8 cellular contexts compared by ENCODE assay signal in genomic region chr12:93442411-93443340, GRCh38. TPM values are rescaled to one million over a fixed set of nuclear protein-coding genes. Genes with fewer than 3 reads are reported as not detected.
DNase-seq lines count a peak whose midpoint lies in the region; FAIRE-seq and TF ChIP-seq lines count a peak whose summit lies in the region.

No MANE protein-coding gene starts in this region.

- in situ Hi-C loops in GM13976 (cut with MboI; ENCODE audit: low sequenced_read_pairs, unreplicated experiment): no loop called here

- no peak for TF ChIP-seq RAD21 in H1 (IDR thresholded peaks at IDR 0.05 in 1 of 2, conservative IDR thresholded peaks at IDR 0.05 in 1 of 2; ENCODE audit: low read depth in 2 of 2, low read length in 2 of 2)

- peaks cover 58% of the 10 kb centered on the region for H3K79me2 ChIP-seq in DOHH2 (ENCODE audit: control insufficient read depth, low read length)
- H3K79me2 ChIP-seq in OCI-LY7 (ENCODE audit: insufficient read depth, low read depth, low read length): peaks cover 54% of the 10 kb centered on the region
- peaks cover 30 to 49% of the 10 kb centered on the region in 2 experiments for H3K79me2 ChIP-seq in H1 (ENCODE audit: control insufficient read depth in 1 of 2, insufficient read depth in 2 of 2, low read length in 2 of 2)

- no peaks in the 10 kb centered on the region for H3K79me1 ChIP-seq in H1 (ENCODE audit: low read depth, low read length)

- TSS peak; percentile 92 for BruUV-seq in OCI-LY7 (replicated peaks; lab: Mats Ljungman, UMichigan)

- peak overlapping the region; percentile 95 for H4K8ac ChIP-seq in H1 (ENCODE audit: extremely low read depth, insufficient read depth, low read length)

- H3K23me2 ChIP-seq in H1 (ENCODE audit: low read depth, low read length): peaks cover 11% of the 10 kb centered on the region; the same call in 1 of the 2 replicates

- H2BK12ac ChIP-seq in H1 (ENCODE audit: low read depth, low read length): peak overlapping the region; percentile 95; the same call in 1 of the 2 replicates

- peak overlapping the region; percentile 85 for H3K18ac ChIP-seq in H1 (ENCODE audit: extremely low read depth, low read length)

- H2BK20ac ChIP-seq in H1 (ENCODE audit: low read length): no peak overlapping the region

- intact Hi-C loops in OCI-LY7 (cut with micrococcal nuclease; ENCODE audit: unreplicated experiment): loop anchor here (1.0 to 10.0 kb wide), 4 partner anchors 25 to 975 kb away; partner anchors contain the start of genes CRADD, EEA1 and MRPL42

- TF ChIP-seq EP300 in H1 (IDR thresholded peaks at IDR 0.05; ENCODE audit: borderline replicate concordance in 1 of 2, low read depth in 2 of 2, low read length in 2 of 2): no peak

- peaks cover 43% of the 10 kb centered on the region for H3K4me1 ChIP-seq in DOHH2 (ENCODE audit: control insufficient read depth, low read length)
- H3K4me1 ChIP-seq in OCI-LY7 (ENCODE audit: insufficient read depth, low read length, poor library complexity, severe bottlenecking): peaks cover 37% of the 10 kb centered on the region
- H3K4me1 ChIP-seq in H1 (replicated peaks in 1 of 4; ENCODE audit: control insufficient read depth in 3 of 4, insufficient read depth in 4 of 4, low read length in 3 of 4): peaks cover 0 to 15% (median 4%) of the 10 kb centered on the region in 4 experiments; a peak in 6 of 7 replicates

- FAIRE-seq in H1 (lab: Jason Lieb, UNC): no peak

- no peak for TF ChIP-seq CTCF in DOHH2 (IDR thresholded peaks at IDR 0.05; ENCODE audit: low read depth, low read length, poor library complexity, severe bottlenecking)
- TF ChIP-seq CTCF in OCI-LY7 (conservative IDR thresholded peaks at IDR 0.05; ENCODE audit: low read length): no peak
- TF ChIP-seq CTCF in H1 (IDR thresholded peaks at IDR 0.05; ENCODE audit: control extremely low read depth in 1 of 3, insufficient read depth in 1 of 3, low read depth in 1 of 3, low read length in 3 of 3): no peak
- no peak for TF ChIP-seq CTCF in nephron (IDR thresholded peaks at IDR 0.05; ENCODE audit: unreplicated experiment in 3 of 3)
- no peak for TF ChIP-seq CTCF in GM13976 (IDR thresholded peaks at IDR 0.05; ENCODE audit: borderline replicate concordance, control extremely low read depth, extremely low read depth, insufficient read depth, missing control alignments)

- H3K36me3 ChIP-seq in DOHH2 (ENCODE audit: control insufficient read depth, low read length) (peaks cover 18% of the 10 kb centered on the region), OCI-LY7 (ENCODE audit: insufficient read depth, low read length) (peaks cover 3% of the 10 kb centered on the region; the same call in 1 of the 2 replicates), H1 (ENCODE audit: control insufficient read depth in 2 of 4, insufficient read depth in 4 of 4, low read length in 3 of 4) (no peaks in the 10 kb centered on the region)

- no peaks in the 10 kb centered on the region for H3K9me2 ChIP-seq in DOHH2 (replicated peaks; ENCODE audit: control insufficient read depth, low read length)
- H3K9me2 ChIP-seq in OCI-LY7 (ENCODE audit: insufficient read depth, low read length): no peaks in the 10 kb centered on the region

- peak overlapping the region; percentile 87 to 96 (median 96) for H3K9ac ChIP-seq in H1 (replicated peaks in 1 of 4; ENCODE audit: extremely low read depth in 1 of 4, low read depth in 3 of 4, low read length in 3 of 4)

- H3K4ac ChIP-seq in H1 (replicated peaks; ENCODE audit: insufficient read length, low read depth, low read length): peak overlapping the region; percentile 10

- H3K14ac ChIP-seq in H1 (ENCODE audit: insufficient read length): no peak overlapping the region

- no peak for DNase-seq in OCI-LY7 (ENCODE audit: low spot score)
- DNase-seq in H1 (ENCODE audit: low read depth in 1 of 2, low spot score in 2 of 2): no peak
- no peak for DNase-seq in cortex of kidney (lab: John Stamatoyannopoulos, UW)
- no peak for DNase-seq in GM19240 (ENCODE audit: insufficient read length, low spot score)
- DNase-seq in activated CD8-positive, alpha-beta memory T cell treated with anti-CD3 and anti-CD28 coated beads, Interleukin-2, amount 50 U/mL, for 4 hours: no peak
- no peak for DNase-seq in GM13976 (ENCODE audit: low spot score)

- peak overlapping the region; percentile 77 for H3K27ac ChIP-seq in DOHH2 (ENCODE audit: low read depth, low read length)
- H3K27ac ChIP-seq in OCI-LY7 (ENCODE audit: low read depth, low read length, poor library complexity, severe bottlenecking): peak overlapping the region; percentile 77
- H3K27ac ChIP-seq in H1 (ENCODE audit: low read depth, low read length): peak overlapping the region; percentile 95

- no peak overlapping the region for H2BK15ac ChIP-seq in H1 (ENCODE audit: low read length)

- peak overlapping the region; percentile 96 for H2BK5ac ChIP-seq in H1 (ENCODE audit: low read depth, low read length)

- no peak overlapping the region for H2BK120ac ChIP-seq in H1 (replicated peaks; ENCODE audit: low read depth, low read length)

- H3K56ac ChIP-seq in H1 (replicated peaks; ENCODE audit: insufficient read length, low read depth, low read length): peak overlapping the region; percentile 60

- no peak; a peak in 1 of 3 replicates for TF ChIP-seq POLR2A in H1 (IDR thresholded peaks at IDR 0.05; ENCODE audit: control extremely low read depth in 1 of 2, low read depth in 2 of 2, low read length in 2 of 2)

- H3K9me3 ChIP-seq in DOHH2 (ENCODE audit: control insufficient read depth, insufficient read depth, low read length) (no peaks in the 10 kb centered on the region), OCI-LY7 (ENCODE audit: low read length) (no peaks in the 10 kb centered on the region), H1 (ENCODE audit: insufficient read depth in 2 of 2, low read depth in 1 of 2, low read length in 1 of 2) (no peaks in the 10 kb centered on the region)

- H3K4me2 ChIP-seq in DOHH2 (ENCODE audit: low read length) (peak overlapping the region; percentile 95), OCI-LY7 (ENCODE audit: low read length) (peak overlapping the region; percentile 79), H1 (ENCODE audit: insufficient read depth in 1 of 2, low read depth in 2 of 2, low read length in 2 of 2) (peak overlapping the region; percentile 82 to 92)

- H3K27me3 ChIP-seq in DOHH2 (ENCODE audit: control insufficient read depth, low read length) (no peaks in the 10 kb centered on the region; the same call in 1 of the 2 replicates), H1 (replicated peaks in 1 of 4; ENCODE audit: control insufficient read depth in 3 of 4, extremely low read depth in 1 of 4, insufficient read depth in 3 of 4, low read length in 3 of 4) (no peaks in the 10 kb centered on the region)

- H4K20me1 ChIP-seq in DOHH2 (ENCODE audit: control insufficient read depth, insufficient read depth, low read depth, low read length): peaks cover 30% of the 10 kb centered on the region
- H4K20me1 ChIP-seq in OCI-LY7 (ENCODE audit: insufficient read depth, low read length): peaks cover 34% of the 10 kb centered on the region
- H4K20me1 ChIP-seq in H1 (replicated peaks in 1 of 2; ENCODE audit: control insufficient read depth in 1 of 2, insufficient read depth in 2 of 2, low read length in 2 of 2): peaks cover 18 to 21% of the 10 kb centered on the region in 2 experiments

- peak overlapping the region; percentile 97 to 99 (median 98) for H3K4me3 Mint-ChIP-seq in nephron

- H3K36me3 Mint-ChIP-seq in nephron (ENCODE audit: low read depth): no peaks in the 10 kb centered on the region

- peak overlapping the region; percentile 36 for H4K91ac ChIP-seq in H1 (replicated peaks; ENCODE audit: insufficient read length, low read length)

- peaks cover 36% of the 10 kb centered on the region for H3K4me1 Mint-ChIP-seq in nephron

- CTCF ChIA-PET in OCI-LY7 (lab: Charles Lee; ENCODE audit: unreplicated experiment): no interaction called here
- CTCF ChIA-PET in H1 (lab: Charles Lee; ENCODE audit: partially characterized antibody): interaction anchor here (0.6 kb wide), 2 partner anchors 639 to 835 kb away, joined by 3 read pairs; no protein-coding TSS in a partner anchor

- 8% methylated on average over 19 of the region's 19 CpGs; no CpG with 5 or more reads in 1 of the 2 experiments for WGBS in H1 (ENCODE audit: extremely low coverage in 1 of 2, insufficient coverage in 1 of 2, insufficient read length in 1 of 2, insufficient replicate concordance in 2 of 2, low coverage in 1 of 2, low lambda C conversion rate in 2 of 2, missing lambda C conversion rate in 1 of 2), 2 experiments

- POLR2A ChIA-PET in OCI-LY7 (lab: Charles Lee) (interaction anchor here (0.5 to 1.6 kb wide), 10 partner anchors 15 to 942 kb away, joined by 3 to 7 read pairs (median 4); partner anchors contain the start of gene MRPL42), H1 (lab: Charles Lee; ENCODE audit: partially characterized antibody) (interaction anchor here (1.1 to 2.4 kb wide), 12 partner anchors 9 to 174 kb away, joined by 3 to 9 read pairs (median 4); partner anchors contain the start of gene MRPL42)

- peak overlapping the region; percentile 89; the same call in 1 of the 2 replicates for H2AK5ac ChIP-seq in H1 (ENCODE audit: low read depth, low read length)

- H2AFZ ChIP-seq in OCI-LY7 (ENCODE audit: low read length) (peak overlapping the region; percentile 73; the same call in 1 of the 2 replicates), H1 (ENCODE audit: low read length) (peak overlapping the region; percentile 54)

- peak overlapping the region; percentile 96 to 99 (median 99) for H3K27ac Mint-ChIP-seq in nephron

- no peak overlapping the region for H3K23ac ChIP-seq in H1 (ENCODE audit: insufficient read length)

- peaks cover 3% of the 10 kb centered on the region; the same call in 1 of the 2 replicates for H3F3A ChIP-seq in DOHH2 (ENCODE audit: control insufficient read depth, insufficient read depth)

- H4K5ac ChIP-seq in H1 (ENCODE audit: insufficient read length, low read depth, low read length): peak overlapping the region; percentile 24

- H3K9me3 Mint-ChIP-seq in nephron: no peaks in the 10 kb centered on the region

- H3K4me3 ChIP-seq in DOHH2 (ENCODE audit: low read length): peak overlapping the region; percentile 94
- H3K4me3 ChIP-seq in OCI-LY7 (ENCODE audit: low read depth, low read length, poor library complexity, severe bottlenecking): peak overlapping the region; percentile 98
- H3K4me3 ChIP-seq in H1 (ENCODE audit: extremely low read depth in 1 of 4, insufficient read depth in 2 of 4, low read depth in 3 of 4, low read length in 4 of 4): peak overlapping the region; percentile 87 to 96 (median 92)

- no peaks in the 10 kb centered on the region for H3K27me3 Mint-ChIP-seq in nephron (ENCODE audit: low read depth)

RNA-seq across cellular contexts. Expression of gene UBE2N, which starts 0.9 kb away (rescaled TPM):
- total RNA-seq in OCI-LY7 (2014; rRNA removed; shearing (Covaris generic)): 193 and 214 TPM in 2 replicates
- total RNA-seq in OCI-LY7 (2022): 153 and 163 TPM in 2 replicates
- total RNA-seq in H1 (2021; fragmentation: NEBNext Ultra II Directional; extraction: Animal tissue kit (Norgen Biotek cat#: 25700)): 215 and 225 TPM in 2 replicates
- 62.1 and 108 TPM in 2 replicates for polyA plus RNA-seq in H1 (2011; rRNA removed)
- polyA plus RNA-seq in H1 (2011; cell fraction: cytosol; rRNA removed): 130 TPM
- 132 TPM for polyA plus RNA-seq in H1 (2011; cell fraction: nucleus; rRNA removed)
- polyA plus RNA-seq in H1 (2012, experiment 1 of 2): 210 to 347 TPM (median 221 TPM) in 4 replicates
- 28.2 TPM for polyA plus RNA-seq in H1 (2012, experiment 2 of 2)
- 181 TPM for polyA plus RNA-seq in H1 (2013, experiment 1 of 2)
- polyA plus RNA-seq in H1 (2013, experiment 2 of 2): 189 TPM
- polyA minus RNA-seq in H1 (2011; rRNA and poly(A)+ RNA removed): 152 and 209 TPM in 2 replicates
- polyA minus RNA-seq in H1 (2011; cell fraction: cytosol; rRNA and poly(A)+ RNA removed): 84.9 TPM
- 39.3 TPM for polyA minus RNA-seq in H1 (2011; cell fraction: nucleus; rRNA and poly(A)+ RNA removed)

RNA-seq across cellular contexts. Expression of gene MRPL42, which starts 24.6 kb away (rescaled TPM):
- 51.3 and 57.1 TPM in 2 replicates for total RNA-seq in OCI-LY7 (2014; rRNA removed; shearing (Covaris generic))
- total RNA-seq in OCI-LY7 (2022): 61.6 and 64.0 TPM in 2 replicates
- total RNA-seq in H1 (2021; fragmentation: NEBNext Ultra II Directional; extraction: Animal tissue kit (Norgen Biotek cat#: 25700)): 171 and 176 TPM in 2 replicates
- polyA plus RNA-seq in H1 (2011; rRNA removed): 57.5 and 110 TPM in 2 replicates
- polyA plus RNA-seq in H1 (2011; cell fraction: cytosol; rRNA removed): 101 TPM
- 17.9 TPM for polyA plus RNA-seq in H1 (2011; cell fraction: nucleus; rRNA removed)
- 86.9 to 250 TPM (median 100 TPM) in 4 replicates for polyA plus RNA-seq in H1 (2012, experiment 1 of 2)
- polyA plus RNA-seq in H1 (2012, experiment 2 of 2): 47.0 TPM
- polyA plus RNA-seq in H1 (2013, experiment 1 of 2): 117 TPM
- 121 TPM for polyA plus RNA-seq in H1 (2013, experiment 2 of 2)
- 104 and 187 TPM in 2 replicates for polyA minus RNA-seq in H1 (2011; rRNA and poly(A)+ RNA removed)
- polyA minus RNA-seq in H1 (2011; cell fraction: cytosol; rRNA and poly(A)+ RNA removed): 51.4 TPM
- polyA minus RNA-seq in H1 (2011; cell fraction: nucleus; rRNA and poly(A)+ RNA removed): 94.6 TPM
